In genomic region chr6:37618916-37619605, GRCh38 we compare ENCODE assay signal across 18 cellular contexts.
DNase-seq lines count a peak whose midpoint lies in the region; ATAC-seq, FAIRE-seq and TF ChIP-seq lines count a peak whose summit lies in the region.
"Had no signal": no experiment of that assay in that cellular context is flagged by ENCODE, and none has a peak within 500 bp of the region (broad histone marks: within the 10 kb centered on the region; RNA-seq: fewer than 3 reads in every experiment).

No MANE protein-coding gene starts in this region.

- no peak for TF ChIP-seq CTCF in mammary epithelial cell (conservative IDR thresholded peaks at IDR 0.05 in 1 of 2, IDR thresholded peaks at IDR 0.05 in 1 of 2; ENCODE audit: extremely low read depth in 1 of 2, insufficient read depth in 1 of 2, low read depth in 1 of 2, low read length in 2 of 2)
- TF ChIP-seq CTCF in MCF 10A (IDR thresholded peaks at IDR 0.05; ENCODE audit: unreplicated experiment), result no peak
- no peak for TF ChIP-seq CTCF in astrocyte (IDR thresholded peaks at IDR 0.05; ENCODE audit: insufficient read depth, low read depth, low read length)

- H3K27me3 Mint-ChIP-seq in MCF 10A (ENCODE audit: insufficient read depth, unreplicated experiment) (no peaks in the 10 kb centered on the region), astrocyte (ENCODE audit: low read depth, unreplicated experiment) (peaks cover 33% of the 10 kb centered on the region)

- H3K9me3 ChIP-seq in mammary epithelial cell (replicated peaks; ENCODE audit: insufficient read depth, low read length) (no peaks in the 10 kb centered on the region), astrocyte (ENCODE audit: insufficient read depth, low read depth, low read length) (no peaks in the 10 kb centered on the region), SJCRH30 (replicated peaks) (no peaks in the 10 kb centered on the region)
- H3K9me3 ChIP-seq: Peyer's patch had no signal

- H3K27me3 ChIP-seq in mammary epithelial cell (ENCODE audit: insufficient read depth, low read length) (no peaks in the 10 kb centered on the region), astrocyte (ENCODE audit: insufficient read depth, low read length) (no peaks in the 10 kb centered on the region), SJCRH30 (peaks cover 2% of the 10 kb centered on the region; the same call in 1 of the 2 replicates)
- H3K27me3 ChIP-seq: Peyer's patch had no signal

- no TSS peak for BruUV-seq in mammary epithelial cell (replicated peaks; lab: Mats Ljungman, UMichigan)
- BruUV-seq in MCF 10A (replicated peaks; lab: Mats Ljungman, UMichigan), result no TSS peak

- no peaks in the 10 kb centered on the region for H4K20me1 ChIP-seq in mammary epithelial cell (ENCODE audit: insufficient read depth, low read length)
- no peaks in the 10 kb centered on the region for H4K20me1 ChIP-seq in astrocyte (ENCODE audit: insufficient read depth, low read length)

- H3K4me3 ChIP-seq in mammary epithelial cell (replicated peaks in 1 of 3; ENCODE audit: insufficient read depth in 1 of 3, low read depth in 2 of 3, low read length in 3 of 3) (no peak overlapping the region), astrocyte (ENCODE audit: insufficient read depth, low read depth, low read length) (no peak overlapping the region), SJCRH30 (no peak overlapping the region)
- H3K4me3 ChIP-seq: Peyer's patch had no signal

- H3K4me2 ChIP-seq in mammary epithelial cell (ENCODE audit: insufficient read depth, low read depth, low read length), result peak overlapping the region; percentile 12
- peak overlapping the region; percentile 39 for H3K4me2 ChIP-seq in astrocyte (ENCODE audit: low read length)

- CTCF ChIA-PET in mammary epithelial cell (lab: Charles Lee; ENCODE audit: low non-redundant PET) (interaction anchor here (0.6 kb wide), 1 partner anchor 1200 kb away, joined by 6 read pairs; no protein-coding TSS in a partner anchor), MCF 10A (lab: Yijun Ruan, JAX) (interaction anchor here (0.6 to 1.4 kb wide), 2 partner anchors 8 to 45 kb away, joined by 3 to 4 read pairs; no protein-coding TSS in a partner anchor)

- in situ Hi-C loops in mammary epithelial cell (cut with MboI; ENCODE audit: low sequenced_read_pairs in 2 of 2), result no loop called here

- H3K4me1 Mint-ChIP-seq in MCF 10A (ENCODE audit: insufficient read depth, unreplicated experiment) (peaks cover 14% of the 10 kb centered on the region), astrocyte (ENCODE audit: low read depth, unreplicated experiment) (peaks cover 12% of the 10 kb centered on the region)

- no peak overlapping the region for H3K9ac ChIP-seq in mammary epithelial cell (ENCODE audit: insufficient read depth, low read length)
- H3K9ac ChIP-seq in astrocyte (ENCODE audit: low read length), result no peak overlapping the region

- H3K4me1 ChIP-seq in mammary epithelial cell (ENCODE audit: insufficient read depth, low read length) (peaks cover 14% of the 10 kb centered on the region), astrocyte (ENCODE audit: insufficient read depth, low read length) (peaks cover 26% of the 10 kb centered on the region), SJCRH30 (peaks cover 9% of the 10 kb centered on the region)

- WGBS in mammary epithelial cell (ENCODE audit: low coverage, missing lambda C conversion rate), result 13% methylated on average over 12 of the region's 12 CpGs

- H3K27ac Mint-ChIP-seq in MCF 10A (ENCODE audit: low read depth, unreplicated experiment), result no peak overlapping the region
- no peak overlapping the region for H3K27ac Mint-ChIP-seq in astrocyte (ENCODE audit: unreplicated experiment)
- H3K27ac Mint-ChIP-seq: activated T-helper 1 cell treated with anti-CD3 and anti-CD28 coated beads, Interleukin-12 subunit alpha, Interleukin-12 subunit beta, Interleukin-2, Interleukin-4 antibody, amounts not matched to agents 30 ng/mL and 10 ng/mL and 1 ng/mL, durations not matched to agents 14 hours and 24 hours and 36 hours; natural killer cell had no signal

- dilution Hi-C loops in mammary epithelial cell (cut with HindIII; ENCODE audit: low sequenced_read_pairs), result loop anchor here (5.0 kb wide), 1 partner anchor 47 kb away; no protein-coding TSS in a partner anchor

- H3K27ac ChIP-seq in mammary epithelial cell (ENCODE audit: insufficient read depth, low read depth, low read length) (no peak overlapping the region), astrocyte (ENCODE audit: low read depth, low read length) (no peak overlapping the region), SJCRH30 (no peak overlapping the region)
- H3K27ac ChIP-seq: foreskin keratinocyte, Peyer's patch had no signal

- no peak overlapping the region for H3K4me3 Mint-ChIP-seq in MCF 10A (ENCODE audit: unreplicated experiment)
- H3K4me3 Mint-ChIP-seq in astrocyte (ENCODE audit: unreplicated experiment), result no peak overlapping the region
- H3K4me3 Mint-ChIP-seq: activated T-helper 1 cell treated with anti-CD3 and anti-CD28 coated beads, Interleukin-12 subunit alpha, Interleukin-12 subunit beta, Interleukin-2, Interleukin-4 antibody, amounts not matched to agents 30 ng/mL and 10 ng/mL and 1 ng/mL, durations not matched to agents 14 hours and 24 hours and 36 hours; natural killer cell had no signal

- POLR2A ChIA-PET in MCF 10A (lab: Yijun Ruan, JAX), result no interaction called here

- H3K36me3 ChIP-seq in mammary epithelial cell (ENCODE audit: insufficient read depth, low read length) (no peaks in the 10 kb centered on the region), astrocyte (ENCODE audit: insufficient read depth, low read length) (no peaks in the 10 kb centered on the region), SJCRH30 (no peaks in the 10 kb centered on the region)
- H3K36me3 ChIP-seq: Peyer's patch had no signal

- H3K36me3 Mint-ChIP-seq in MCF 10A (ENCODE audit: insufficient read depth, unreplicated experiment), result no peaks in the 10 kb centered on the region
- H3K36me3 Mint-ChIP-seq in astrocyte (ENCODE audit: low read depth, unreplicated experiment), result no peaks in the 10 kb centered on the region
- H3K36me3 Mint-ChIP-seq: natural killer cell, T-cell had no signal

- DNase-seq in mammary epithelial cell, result no peak
- no peak for DNase-seq in MCF 10A (ENCODE audit: unreplicated experiment)
- DNase-seq in NCI-H82 (lab: John Stamatoyannopoulos, UW), result peak; percentile 70
- no peak for DNase-seq in astrocyte (ENCODE audit: low read depth)
- peak; percentile 21 for DNase-seq in stimulated activated naive CD8-positive, alpha-beta T cell treated with anti-CD3 and anti-CD28 coated beads, Interleukin-15, Interleukin-2, amounts not matched to agents 100 U/mL and 50 U/mL, for 24 hours
- no peak for DNase-seq in SIG-M5 treated with dmso at 0.1 percent for 504 hours (lab: John Stamatoyannopoulos, UW; ENCODE audit: unreplicated experiment)
- DNase-seq in glomerular visceral epithelial cell (ENCODE audit: extremely low spot score), result no peak
- DNase-seq in SJCRH30, result no peak
- DNase-seq: activated CD4-positive, CD25-positive, alpha-beta regulatory T cell treated with anti-CD3 and anti-CD28 coated beads, Interleukin-2, amount 50 U/mL, for 72 hours; foreskin keratinocyte; GOT3; natural killer cell; NCI-H446 treated with DMSO at 0.1 percent for 48 hours; Peyer's patch; T-cell had no signal

- H3K9me3 Mint-ChIP-seq in MCF 10A (ENCODE audit: unreplicated experiment) (no peaks in the 10 kb centered on the region), astrocyte (ENCODE audit: unreplicated experiment) (peaks cover 1% of the 10 kb centered on the region)
- H3K9me3 Mint-ChIP-seq: activated T-helper 1 cell treated with anti-CD3 and anti-CD28 coated beads, Interleukin-12 subunit alpha, Interleukin-12 subunit beta, Interleukin-2, Interleukin-4 antibody, amounts not matched to agents 30 ng/mL and 10 ng/mL and 1 ng/mL, durations not matched to agents 14 hours and 24 hours and 36 hours; natural killer cell; T-cell had no signal

- no peak for FAIRE-seq in astrocyte (lab: Jason Lieb, UNC)
- FAIRE-seq: colon, HepG2 had no signal

- intact Hi-C loops in mammary epithelial cell (cut with micrococcal nuclease), result no loop called here
- intact Hi-C loops in MCF 10A (cut with micrococcal nuclease), result no loop called here

- no peak for ATAC-seq in stimulated activated naive CD8-positive, alpha-beta T cell treated with anti-CD3 and anti-CD28 coated beads, Interleukin-15, Interleukin-2, amounts not matched to agents 100 U/mL and 50 U/mL, for 24 hours
- ATAC-seq: foreskin keratinocyte, HepG2, natural killer cell had no signal

- H3K79me2 ChIP-seq in mammary epithelial cell (ENCODE audit: insufficient read depth, low read length) (no peaks in the 10 kb centered on the region), astrocyte (ENCODE audit: insufficient read depth, low read length) (no peaks in the 10 kb centered on the region)

- H2AFZ ChIP-seq in mammary epithelial cell (ENCODE audit: low read depth, low read length) (peak overlapping the region; percentile 23), astrocyte (ENCODE audit: low read depth, low read length) (peak overlapping the region; percentile 63)

Comparison
In these comparisons a context has a peak if more than half of its experiments do, and no peak if none do; other contexts are left out.
1. DNase-seq: peak in NCI-H82 (single experiment) and stimulated activated naive CD8-positive, alpha-beta T cell treated with anti-CD3 and anti-CD28 coated beads, Interleukin-15, Interleukin-2, amounts not matched to agents 100 U/mL and 50 U/mL, for 24 hours (single experiment); none in mammary epithelial cell (single experiment), MCF 10A (single experiment), astrocyte (single experiment), SIG-M5 treated with dmso at 0.1 percent for 504 hours (single experiment), glomerular visceral epithelial cell (single experiment) and SJCRH30 (0 of 2).